Comparison of ENCODE assay signal across 18 cellular contexts in the genomic region with DNA sequence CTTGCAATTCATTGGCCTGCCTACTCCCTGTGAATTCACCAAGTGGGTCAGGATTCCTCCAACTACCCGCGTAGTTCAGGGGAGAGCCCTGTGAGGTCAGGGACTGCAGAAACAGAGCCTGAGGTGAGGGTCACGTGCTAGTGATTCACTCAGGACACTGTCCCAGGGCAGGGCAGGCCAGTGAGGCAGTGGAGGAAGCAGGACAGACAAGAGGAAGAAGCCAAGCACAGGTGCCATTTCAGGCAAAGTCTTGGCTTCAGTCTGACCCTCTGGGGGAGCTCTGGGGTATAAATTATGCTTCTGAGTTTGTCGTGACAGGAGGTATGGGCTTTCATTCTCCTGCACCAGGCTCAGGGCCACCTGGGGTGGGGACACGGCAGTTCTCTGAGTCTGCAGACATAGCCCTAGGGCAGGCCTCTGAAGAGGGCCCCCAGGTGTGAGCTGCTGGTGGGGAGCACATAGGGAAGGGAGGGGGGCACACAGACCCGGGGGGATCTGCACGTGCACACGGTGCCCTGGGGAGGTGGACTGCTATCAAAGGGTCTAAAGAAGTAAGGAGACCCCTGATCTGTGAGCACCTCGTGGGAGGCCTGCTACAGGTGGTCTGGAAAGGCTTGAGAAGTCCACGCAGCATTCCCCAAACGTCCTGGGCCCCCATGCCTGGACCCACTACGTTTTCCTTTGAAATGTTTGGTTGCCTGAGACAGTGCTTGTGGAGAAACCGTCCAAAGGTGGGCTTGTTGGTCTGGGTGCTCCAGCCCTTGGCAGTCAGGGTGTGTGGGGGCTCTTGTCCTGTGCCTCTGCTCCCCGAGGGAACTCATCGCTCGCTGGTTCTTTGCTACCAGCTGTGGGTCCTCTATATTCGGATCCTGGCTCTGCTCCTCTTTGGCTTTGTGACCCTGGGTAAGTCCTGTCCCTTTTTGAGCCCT. TPM values are rescaled to one million over a fixed set of nuclear protein-coding genes. Genes with fewer than 3 reads are reported as not detected.
DNase-seq lines count a peak whose midpoint lies in the region; ATAC-seq and TF ChIP-seq lines count a peak whose summit lies in the region.
"Had no signal": no experiment of that assay in that cellular context is flagged by ENCODE, and none has a peak within 500 bp of the region (broad histone marks: within the 10 kb centered on the region; RNA-seq: fewer than 3 reads in every experiment).

No MANE protein-coding gene starts in this region.

- POLR2A ChIA-PET in HEK293 (lab: Yijun Ruan, JAX), result no interaction called here

- H2BK15ac ChIP-seq in neuronal stem cell (ENCODE audit: low read length), result no peak overlapping the region

- no peaks in the 10 kb centered on the region for H3K9me3 ChIP-seq in HEK293 (ENCODE audit: control insufficient read depth, insufficient read depth, low read depth, low read length)
- H3K9me3 ChIP-seq in iPS-20b (ENCODE audit: insufficient read depth, low read depth, low read length), result no peaks in the 10 kb centered on the region
- H3K9me3 ChIP-seq in neuronal stem cell (replicated peaks in 1 of 2; ENCODE audit: control insufficient read depth in 2 of 2, insufficient read depth in 1 of 2, low read depth in 1 of 2, low read length in 2 of 2), result no peaks in the 10 kb centered on the region
- H3K9me3 ChIP-seq: BE2C had no signal

- H3K27me3 ChIP-seq in iPS-20b (ENCODE audit: insufficient read depth, low read length) (no peaks in the 10 kb centered on the region), neuronal stem cell (ENCODE audit: control insufficient read depth in 3 of 3, insufficient read depth in 3 of 3, low read depth in 1 of 3, low read length in 3 of 3) (no peaks in the 10 kb centered on the region)
- H3K27me3 ChIP-seq: BE2C had no signal

- H3K4me3 ChIP-seq in HEK293 (ENCODE audit: low read depth, low read length) (no peak overlapping the region), iPS-20b (ENCODE audit: low read length) (no peak overlapping the region), neuronal stem cell (ENCODE audit: low read length in 2 of 2) (no peak overlapping the region)

- H2BK120ac ChIP-seq in neuronal stem cell (ENCODE audit: low read depth, low read length), result peak overlapping the region; percentile 68

- H3K18ac ChIP-seq in neuronal stem cell (ENCODE audit: low read length), result peak overlapping the region; percentile 89

- H3K27ac ChIP-seq in HEK293 (ENCODE audit: extremely low read depth, low read depth, low read length) (no peak overlapping the region), iPS-20b (ENCODE audit: low read length) (no peak overlapping the region), neuronal stem cell (replicated peaks; ENCODE audit: low read length) (no peak overlapping the region)
- H3K27ac ChIP-seq: HL-60 had no signal

- no peak for ATAC-seq in GM21423 (IDR thresholded peaks at IDR 0.05; ENCODE audit: unreplicated experiment)
- ATAC-seq: Panc1 had no signal

- DNase-seq in A172 (ENCODE audit: low spot score) (peak; percentile 12), neuronal stem cell (ENCODE audit: low spot score) (no peak), LoVo (ENCODE audit: low spot score) (no peak), hepatic stellate cell (ENCODE audit: low spot score) (no peak), GM19238 (ENCODE audit: insufficient read length, low spot score) (no peak)
- DNase-seq: BE2C; CD4-positive, alpha-beta memory T cell; DND-41; MM.1S; NCI-H1105; NCI-H187 treated with DMSO at 0.1 percent for 48 hours; SHP77 had no signal

- H3K14ac ChIP-seq in neuronal stem cell (ENCODE audit: low read length), result no peak overlapping the region

- no peak overlapping the region for H4K91ac ChIP-seq in neuronal stem cell (ENCODE audit: low read depth, low read length, poor library complexity)

- no peak overlapping the region for H2BK12ac ChIP-seq in neuronal stem cell (ENCODE audit: low read length)

- H3K4me1 ChIP-seq in HEK293 (ENCODE audit: control insufficient read depth, insufficient read depth, low read length), result peaks cover 3% of the 10 kb centered on the region; the same call in 1 of the 2 replicates
- H3K4me1 ChIP-seq in iPS-20b (ENCODE audit: insufficient read depth, low read length), result peaks cover 8% of the 10 kb centered on the region; the same call in 1 of the 2 replicates
- peaks cover 2 to 5% of the 10 kb centered on the region in 2 donors for H3K4me1 ChIP-seq in neuronal stem cell (ENCODE audit: control insufficient read depth in 2 of 2, insufficient read depth in 1 of 2, low read depth in 1 of 2, low read length in 2 of 2)
- H3K4me1 ChIP-seq: BE2C had no signal

- no CpG with 5 or more reads among the region's 17 CpGs for WGBS in neuronal stem cell (ENCODE audit: extremely low coverage in 2 of 2, insufficient read length in 2 of 2, insufficient replicate concordance in 1 of 2), 2 donors

- no peak overlapping the region for H3K4ac ChIP-seq in neuronal stem cell (ENCODE audit: low read length)

- no peak overlapping the region for H2BK5ac ChIP-seq in neuronal stem cell (ENCODE audit: low read length)

- peak overlapping the region; percentile 62 for H3K9ac ChIP-seq in iPS-20b (ENCODE audit: low read depth, low read length)
- no peak overlapping the region for H3K9ac ChIP-seq in neuronal stem cell (ENCODE audit: low read depth, low read length, poor library complexity)

- TF ChIP-seq CTCF in HEK293 (tag by site-specific recombination; IDR thresholded peaks at IDR 0.05), result no peak

- H2AFZ ChIP-seq in neuronal stem cell (ENCODE audit: low read length), result no peak overlapping the region

- no peak overlapping the region for H3K4me2 ChIP-seq in neuronal stem cell (ENCODE audit: insufficient read depth, low read length, poor library complexity, severe bottlenecking)

- H2AK5ac ChIP-seq in neuronal stem cell (ENCODE audit: low read depth, low read length), result peak overlapping the region; percentile 33

- no peak overlapping the region for H3K23ac ChIP-seq in neuronal stem cell (ENCODE audit: low read depth, low read length, poor library complexity)

- CTCF ChIA-PET in HEK293 (lab: Yijun Ruan, JAX), result interaction anchor here (0.6 to 2.5 kb wide), 5 partner anchors 16 to 127 kb away, joined by 3 to 13 read pairs (median 3); no protein-coding TSS in a partner anchor

- H3K36me3 ChIP-seq in HEK293 (ENCODE audit: control insufficient read depth in 2 of 2, insufficient read depth in 1 of 2, low read length in 2 of 2), result no peaks in the 10 kb centered on the region
- no peaks in the 10 kb centered on the region for H3K36me3 ChIP-seq in iPS-20b (ENCODE audit: insufficient read depth, low read depth, low read length)
- H3K36me3 ChIP-seq in neuronal stem cell (replicated peaks in 1 of 2; ENCODE audit: control insufficient read depth in 2 of 2, insufficient read depth in 2 of 2, low read length in 2 of 2), result no peaks in the 10 kb centered on the region
- H3K36me3 ChIP-seq: BE2C had no signal

- peak overlapping the region; percentile 77 for H4K8ac ChIP-seq in neuronal stem cell (ENCODE audit: low read depth, low read length)

- H3K79me1 ChIP-seq in neuronal stem cell (ENCODE audit: low read depth, low read length), result no peaks in the 10 kb centered on the region

TF ChIP-seq in HEK293, 187 proteins besides CTCF, POLR2A, EP300 and RAD21:
- TF ChIP-seq GLIS1 (tag by site-specific recombination; IDR thresholded peaks at IDR 0.05), result peak; percentile 47; the same call in 1 of the 2 replicates
- no peak for TF ChIP-seq ZNF664 (tag by site-specific recombination; IDR thresholded peaks at IDR 0.05)
- no peak for TF ChIP-seq ZFP69B (tag by site-specific recombination; IDR thresholded peaks at IDR 0.05)
- TF ChIP-seq ZNF76 (tag by site-specific recombination; IDR thresholded peaks at IDR 0.05; ENCODE audit: borderline replicate concordance, low read depth), result no peak
- peak; percentile 89 for TF ChIP-seq ZIC2 (tag by site-specific recombination; IDR thresholded peaks at IDR 0.05)
- no peak for TF ChIP-seq ZNF133 (tag by site-specific recombination; IDR thresholded peaks at IDR 0.05)

RNA-seq across cellular contexts. Expression of gene NKD1, which starts 46.4 kb away (rescaled TPM):
- 0.10 and 0.14 TPM in 2 replicates for total RNA-seq in A172 (2014; rRNA removed; shearing (Covaris generic))
- 1.4 TPM for polyA plus RNA-seq in neuronal stem cell (2013, experiment 1 of 2)
- polyA plus RNA-seq in neuronal stem cell (2013, experiment 2 of 2), result 1.7 TPM
- polyA plus RNA-seq: AG04450 had no signal
